11 cellular contexts compared by ENCODE assay signal in genomic region chr2:1321297-1321696, GRCh38.
"Had no signal": no experiment of that assay in that cellular context is flagged by ENCODE, and none has a peak within 500 bp of the region (broad histone marks: within the 10 kb centered on the region; RNA-seq: fewer than 3 reads in every experiment).

No MANE protein-coding gene starts in this region.

- DNase-seq: effector memory CD8-positive, alpha-beta T cell; gastrocnemius medialis; left lung; lower lobe of right lung; retina; right lobe of liver; stimulated activated CD4-positive, alpha-beta T cell treated with anti-CD3 and anti-CD28 coated beads, Interleukin-4, amount 100 ng/mL, for 1 hour; stimulated activated CD8-positive, alpha-beta memory T cell treated with anti-CD3 and anti-CD28 coated beads, Interleukin-4, amount 100 ng/mL, for 48 hours; stimulated activated naive CD8-positive, alpha-beta T cell treated with anti-CD3 and anti-CD28 coated beads, Interleukin-15, Interleukin-2, amounts not matched to agents 100 U/mL and 50 U/mL, for 24 hours; tibial artery; upper lobe of right lung had no signal
